Comparison of ENCODE assay signal across 1 cellular context in genomic region chr16:24731722-24732419, GRCh38.
TF ChIP-seq lines count a peak whose summit lies in the region.

No MANE protein-coding gene starts in this region.

TF ChIP-seq in HepG2, 621 proteins besides CTCF, POLR2A, EP300 and RAD21 (continued from another document and continues in another):
- TF ChIP-seq ZNF280D (CRISPR knock-in tag; IDR thresholded peaks at IDR 0.05) (no peak), SPEN (CRISPR knock-in tag; IDR thresholded peaks at IDR 0.05; ENCODE audit: low read depth) (no peak), NR3C1 (CRISPR knock-in tag; IDR thresholded peaks at IDR 0.05) (no peak), ZNF792 (CRISPR knock-in tag; IDR thresholded peaks at IDR 0.05) (peak; percentile 66; the same call in 1 of the 2 replicates), REXO4 (CRISPR knock-in tag; IDR thresholded peaks at IDR 0.05; ENCODE audit: borderline replicate concordance) (no peak), ETS1 (CRISPR knock-in tag; IDR thresholded peaks at IDR 0.05) (no peak), ZNF605 (CRISPR knock-in tag; IDR thresholded peaks at IDR 0.05) (no peak), ETV6 (CRISPR knock-in tag; conservative IDR thresholded peaks at IDR 0.05) (no peak), CENPX (CRISPR knock-in tag; IDR thresholded peaks at IDR 0.05) (no peak), ZKSCAN5 (CRISPR knock-in tag; IDR thresholded peaks at IDR 0.05) (no peak), ZNF441 (CRISPR knock-in tag; IDR thresholded peaks at IDR 0.05; ENCODE audit: borderline replicate concordance) (no peak), ASH2L (IDR thresholded peaks at IDR 0.05; ENCODE audit: insufficient read length, low read depth, low read length) (peak; percentile 74), REL (CRISPR knock-in tag; conservative IDR thresholded peaks at IDR 0.05) (no peak), ZNF232 (CRISPR knock-in tag; IDR thresholded peaks at IDR 0.05; ENCODE audit: borderline replicate concordance) (no peak), TSC22D2 (CRISPR knock-in tag; IDR thresholded peaks at IDR 0.05; ENCODE audit: borderline replicate concordance) (no peak), ZXDC (CRISPR knock-in tag; IDR thresholded peaks at IDR 0.05) (no peak), GABPB1 (CRISPR knock-in tag; IDR thresholded peaks at IDR 0.05) (no peak), ZNF367 (CRISPR knock-in tag; IDR thresholded peaks at IDR 0.05; ENCODE audit: borderline replicate concordance) (no peak), MXD1 (CRISPR knock-in tag; IDR thresholded peaks at IDR 0.05) (no peak), HOMEZ (CRISPR knock-in tag; IDR thresholded peaks at IDR 0.05; ENCODE audit: low read depth) (peak; percentile 63; the same call in 1 of the 2 replicates), ZNF790 (CRISPR knock-in tag; IDR thresholded peaks at IDR 0.05; ENCODE audit: borderline replicate concordance) (no peak), ZNF780A (CRISPR knock-in tag; IDR thresholded peaks at IDR 0.05) (no peak), ZNF773 (CRISPR knock-in tag; IDR thresholded peaks at IDR 0.05; ENCODE audit: borderline replicate concordance) (no peak), SETDB1 (CRISPR knock-in tag; IDR thresholded peaks at IDR 0.05; ENCODE audit: borderline replicate concordance) (no peak), HMGA1 (CRISPR knock-in tag; conservative IDR thresholded peaks at IDR 0.05) (no peak), SIN3B (IDR thresholded peaks at IDR 0.05; ENCODE audit: low read length) (no peak), SYNCRIP (IDR thresholded peaks at IDR 0.05; ENCODE audit: insufficient read depth, low read depth, low read length) (no peak), LBX2 (CRISPR knock-in tag; IDR thresholded peaks at IDR 0.05; ENCODE audit: borderline replicate concordance) (no peak), ATF5 (CRISPR knock-in tag; IDR thresholded peaks at IDR 0.05; ENCODE audit: low read depth) (no peak), ZNF296 (CRISPR knock-in tag; conservative IDR thresholded peaks at IDR 0.05) (no peak), FOXK2 (IDR thresholded peaks at IDR 0.05) (no peak), SAP130 (CRISPR knock-in tag; IDR thresholded peaks at IDR 0.05; ENCODE audit: low read depth) (peak; percentile 92), FOSL2 (CRISPR knock-in tag; IDR thresholded peaks at IDR 0.05) (peak; percentile 52; the same call in 1 of the 2 replicates), ZNF772 (CRISPR knock-in tag; IDR thresholded peaks at IDR 0.05) (no peak), KLF15 (CRISPR knock-in tag; IDR thresholded peaks at IDR 0.05; ENCODE audit: borderline replicate concordance) (no peak), SMAD1 (CRISPR knock-in tag; IDR thresholded peaks at IDR 0.05; ENCODE audit: borderline replicate concordance, low read depth) (no peak), ZNF558 (CRISPR knock-in tag; IDR thresholded peaks at IDR 0.05; ENCODE audit: borderline replicate concordance) (no peak), PHF8 (CRISPR knock-in tag; IDR thresholded peaks at IDR 0.05) (peak; percentile 31; the same call in 1 of the 2 replicates), FOXC1 (CRISPR knock-in tag; IDR thresholded peaks at IDR 0.05; ENCODE audit: borderline replicate concordance) (no peak), GTF2F1 (IDR thresholded peaks at IDR 0.05; ENCODE audit: low read length) (no peak), SP2 (CRISPR knock-in tag; IDR thresholded peaks at IDR 0.05) (no peak), HOXA5 (CRISPR knock-in tag; IDR thresholded peaks at IDR 0.05) (no peak), PBX3 (CRISPR knock-in tag; IDR thresholded peaks at IDR 0.05; ENCODE audit: borderline replicate concordance) (no peak), ZNF660 (CRISPR knock-in tag; IDR thresholded peaks at IDR 0.05; ENCODE audit: borderline replicate concordance, low read depth) (no peak), BRCA1 (CRISPR knock-in tag; IDR thresholded peaks at IDR 0.05) (no peak), ZNF432 (CRISPR knock-in tag; IDR thresholded peaks at IDR 0.05; ENCODE audit: borderline replicate concordance) (no peak), GFI1 (CRISPR knock-in tag; IDR thresholded peaks at IDR 0.05; ENCODE audit: borderline replicate concordance) (no peak), ISL2 (CRISPR knock-in tag; IDR thresholded peaks at IDR 0.05) (no peak; the same call in 1 of the 2 replicates)
- TF ChIP-seq, protein P1, sequence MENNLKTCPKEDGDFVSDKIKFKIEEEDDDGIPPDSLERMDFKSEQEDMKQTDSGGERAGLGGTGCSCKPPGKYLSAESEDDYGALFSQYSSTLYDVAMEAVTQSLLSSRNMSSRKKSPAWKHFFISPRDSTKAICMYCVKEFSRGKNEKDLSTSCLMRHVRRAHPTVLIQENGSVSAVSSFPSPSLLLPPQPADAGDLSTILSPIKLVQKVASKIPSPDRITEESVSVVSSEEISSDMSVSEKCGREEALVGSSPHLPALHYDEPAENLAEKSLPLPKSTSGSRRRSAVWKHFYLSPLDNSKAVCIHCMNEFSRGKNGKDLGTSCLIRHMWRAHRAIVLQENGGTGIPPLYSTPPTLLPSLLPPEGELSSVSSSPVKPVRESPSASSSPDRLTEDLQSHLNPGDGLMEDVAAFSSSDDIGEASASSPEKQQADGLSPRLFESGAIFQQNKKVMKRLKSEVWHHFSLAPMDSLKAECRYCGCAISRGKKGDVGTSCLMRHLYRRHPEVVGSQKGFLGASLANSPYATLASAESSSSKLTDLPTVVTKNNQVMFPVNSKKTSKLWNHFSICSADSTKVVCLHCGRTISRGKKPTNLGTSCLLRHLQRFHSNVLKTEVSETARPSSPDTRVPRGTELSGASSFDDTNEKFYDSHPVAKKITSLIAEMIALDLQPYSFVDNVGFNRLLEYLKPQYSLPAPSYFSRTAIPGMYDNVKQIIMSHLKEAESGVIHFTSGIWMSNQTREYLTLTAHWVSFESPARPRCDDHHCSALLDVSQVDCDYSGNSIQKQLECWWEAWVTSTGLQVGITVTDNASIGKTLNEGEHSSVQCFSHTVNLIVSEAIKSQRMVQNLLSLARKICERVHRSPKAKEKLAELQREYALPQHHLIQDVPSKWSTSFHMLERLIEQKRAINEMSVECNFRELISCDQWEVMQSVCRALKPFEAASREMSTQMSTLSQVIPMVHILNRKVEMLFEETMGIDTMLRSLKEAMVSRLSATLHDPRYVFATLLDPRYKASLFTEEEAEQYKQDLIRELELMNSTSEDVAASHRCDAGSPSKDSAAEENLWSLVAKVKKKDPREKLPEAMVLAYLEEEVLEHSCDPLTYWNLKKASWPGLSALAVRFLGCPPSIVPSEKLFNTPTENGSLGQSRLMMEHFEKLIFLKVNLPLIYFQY (CRISPR knock-in tag; IDR thresholded peaks at IDR 0.05; ENCODE audit: borderline replicate concordance) = peak; percentile 43; the same call in 1 of the 2 replicates
- TF ChIP-seq, protein P2, sequence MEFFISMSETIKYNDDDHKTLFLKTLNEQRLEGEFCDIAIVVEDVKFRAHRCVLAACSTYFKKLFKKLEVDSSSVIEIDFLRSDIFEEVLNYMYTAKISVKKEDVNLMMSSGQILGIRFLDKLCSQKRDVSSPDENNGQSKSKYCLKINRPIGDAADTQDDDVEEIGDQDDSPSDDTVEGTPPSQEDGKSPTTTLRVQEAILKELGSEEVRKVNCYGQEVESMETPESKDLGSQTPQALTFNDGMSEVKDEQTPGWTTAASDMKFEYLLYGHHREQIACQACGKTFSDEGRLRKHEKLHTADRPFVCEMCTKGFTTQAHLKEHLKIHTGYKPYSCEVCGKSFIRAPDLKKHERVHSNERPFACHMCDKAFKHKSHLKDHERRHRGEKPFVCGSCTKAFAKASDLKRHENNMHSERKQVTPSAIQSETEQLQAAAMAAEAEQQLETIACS (CRISPR knock-in tag; IDR thresholded peaks at IDR 0.05) = no peak
- TF ChIP-seq, protein P3, sequence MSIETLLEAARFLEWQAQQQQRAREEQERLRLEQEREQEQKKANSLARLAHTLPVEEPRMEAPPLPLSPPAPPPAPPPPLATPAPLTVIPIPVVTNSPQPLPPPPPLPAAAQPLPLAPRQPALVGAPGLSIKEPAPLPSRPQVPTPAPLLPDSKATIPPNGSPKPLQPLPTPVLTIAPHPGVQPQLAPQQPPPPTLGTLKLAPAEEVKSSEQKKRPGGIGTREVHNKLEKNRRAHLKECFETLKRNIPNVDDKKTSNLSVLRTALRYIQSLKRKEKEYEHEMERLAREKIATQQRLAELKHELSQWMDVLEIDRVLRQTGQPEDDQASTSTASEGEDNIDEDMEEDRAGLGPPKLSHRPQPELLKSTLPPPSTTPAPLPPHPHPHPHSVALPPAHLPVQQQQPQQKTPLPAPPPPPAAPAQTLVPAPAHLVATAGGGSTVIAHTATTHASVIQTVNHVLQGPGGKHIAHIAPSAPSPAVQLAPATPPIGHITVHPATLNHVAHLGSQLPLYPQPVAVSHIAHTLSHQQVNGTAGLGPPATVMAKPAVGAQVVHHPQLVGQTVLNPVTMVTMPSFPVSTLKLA (IDR thresholded peaks at IDR 0.05) = no peak
